In genomic region chr10:62335326-62335725, GRCh38 we compare ENCODE assay signal across 1 cellular context.
TF ChIP-seq lines count a peak whose summit lies in the region.

No MANE protein-coding gene starts in this region.

TF ChIP-seq in HCT116, 20 proteins besides CTCF, POLR2A, EP300 and RAD21:
- TF ChIP-seq EGR1 (IDR thresholded peaks at IDR 0.05; ENCODE audit: low read depth) (no peak), CBX3 (IDR thresholded peaks at IDR 0.05; ENCODE audit: low read depth) (no peak)
TF ChIP-seq in HCT116: peak in this region for 0.
